Comparison of ENCODE assay signal across 9 cellular contexts in the genomic region with DNA sequence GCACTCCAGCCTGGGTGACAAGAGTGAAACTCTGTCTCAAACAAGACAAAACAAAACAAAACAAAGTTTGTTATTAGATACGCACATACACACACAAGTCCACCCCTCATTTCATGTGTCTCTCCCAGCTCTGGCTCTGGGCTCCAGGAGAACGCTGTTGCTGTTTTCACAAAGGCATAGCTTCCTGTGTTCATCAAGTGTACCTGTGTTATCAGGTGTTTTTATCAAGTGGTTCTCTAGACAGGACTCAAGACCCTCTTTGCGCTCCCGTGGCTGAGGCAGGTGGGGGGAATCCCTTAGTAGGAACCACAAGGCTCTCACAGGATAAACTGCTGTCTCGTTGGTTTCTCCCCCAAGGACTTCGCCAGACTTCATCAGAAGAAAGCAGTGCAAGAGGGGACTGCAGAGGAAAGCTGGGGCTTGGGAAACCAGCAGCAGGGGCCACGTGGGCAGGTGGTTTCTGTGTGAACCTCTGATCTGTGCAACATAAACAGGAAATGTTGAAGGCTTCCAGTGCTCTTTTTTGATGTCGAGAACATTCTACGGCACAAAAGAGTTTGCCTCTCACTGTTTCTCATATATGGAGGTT. TPM values are rescaled to one million over a fixed set of nuclear protein-coding genes. Genes with fewer than 3 reads are reported as not detected.
DNase-seq lines count a peak whose midpoint lies in the region; ATAC-seq lines count a peak whose summit lies in the region.
"Had no signal": no experiment of that assay in that cellular context is flagged by ENCODE, and none has a peak within 500 bp of the region (broad histone marks: within the 10 kb centered on the region; RNA-seq: fewer than 3 reads in every experiment).

No MANE protein-coding gene starts in this region.

- H3K4me3 ChIP-seq in GM08714 (ENCODE audit: low read length) = peak overlapping the region; percentile 30; the same call in 1 of the 2 replicates
- no peak overlapping the region for H3K4me3 ChIP-seq in MG63
- H3K4me3 ChIP-seq: cardiac muscle cell had no signal

- ATAC-seq in HG02885 (IDR thresholded peaks at IDR 0.05; ENCODE audit: poor library complexity, unreplicated experiment) (peak; percentile 72), left colon (peak; percentile 13)
- peak; percentile 82 for ATAC-seq in stimulated activated naive CD8-positive, alpha-beta T cell treated with anti-CD3 and anti-CD28 coated beads, Interleukin-15, Interleukin-2, amounts not matched to agents 100 U/mL and 50 U/mL, for 24 hours

- no peaks in the 10 kb centered on the region for H3K36me3 ChIP-seq in MG63
- H3K36me3 ChIP-seq: cardiac muscle cell had no signal

- no peaks in the 10 kb centered on the region for H3K27me3 ChIP-seq in MG63
- H3K27me3 ChIP-seq: cardiac muscle cell had no signal

- intact Hi-C loops in left colon (cut with DNase I, micrococcal nuclease) = no loop called here

- no peaks in the 10 kb centered on the region for H3K9me3 ChIP-seq in MG63

- peak; percentile 61 to 72 for DNase-seq in activated CD4-positive, alpha-beta T cell treated with anti-CD3 and anti-CD28 coated beads, Interleukin-2, amount 50 U/mL, for 48 hours
- DNase-seq in left colon (peak; percentile 51 to 66), NCI-H2029 treated with DMSO at 0.1 percent for 48 hours (lab: John Stamatoyannopoulos, UW) (no peak), MG63 (no peak), DMS53 treated with DMSO at 0.1 percent for 48 hours (lab: John Stamatoyannopoulos, UW; ENCODE audit: unreplicated experiment) (no peak)
- DNase-seq in stimulated activated naive CD8-positive, alpha-beta T cell treated with anti-CD3 and anti-CD28 coated beads, Interleukin-15, Interleukin-2, amounts not matched to agents 100 U/mL and 50 U/mL, for 24 hours = peak; percentile 75

RNA-seq across cellular contexts. Expression of gene PPP1R2, which starts 6.9 kb away (rescaled TPM):
- 10 to 100 TPM; 41.1 to 50.5 TPM for total RNA-seq in left colon
- total RNA-seq in MG63 (2014; rRNA removed; shearing (Covaris generic); ENCODE audit: low replicate concordance) = 30.9 and 43.4 TPM in 2 replicates

RNA-seq across cellular contexts. Expression of gene APOD, which starts 33.7 kb away (rescaled TPM):
- total RNA-seq in left colon = 10 to 100 TPM; 20.5 to 27.4 TPM
- not detected in 2 replicates for total RNA-seq in MG63 (2014; rRNA removed; shearing (Covaris generic); ENCODE audit: low replicate concordance)
- total RNA-seq: cardiac muscle cell had no signal

Comparison
In these comparisons a context has a peak if more than half of its experiments do, and no peak if none do; other contexts are left out.
1. ATAC-seq: peak in every context shown above with its lines; median percentile 82 in stimulated activated naive CD8-positive, alpha-beta T cell treated with anti-CD3 and anti-CD28 coated beads, Interleukin-15, Interleukin-2, amounts not matched to agents 100 U/mL and 50 U/mL, for 24 hours; 72 in HG02885; 13 in left colon.
2. DNase-seq: peak in activated CD4-positive, alpha-beta T cell treated with anti-CD3 and anti-CD28 coated beads, Interleukin-2, amount 50 U/mL, for 48 hours (2 of 2), left colon (2 of 2) and stimulated activated naive CD8-positive, alpha-beta T cell treated with anti-CD3 and anti-CD28 coated beads, Interleukin-15, Interleukin-2, amounts not matched to agents 100 U/mL and 50 U/mL, for 24 hours (single experiment); none in NCI-H2029 treated with DMSO at 0.1 percent for 48 hours (single experiment), MG63 (single experiment) and DMS53 treated with DMSO at 0.1 percent for 48 hours (single experiment).
3. RNA of gene APOD, which starts 33.7 kb away (total RNA-seq): 20.5 to 27.4 TPM in left colon; not detected in MG63; every median in the first group is over 10 times any median in the second.